ENCODE assay signal across 17 cellular contexts in genomic region chr17:32498362-32498761, GRCh38. TPM values are rescaled to one million over a fixed set of nuclear protein-coding genes. Genes with fewer than 3 reads are reported as not detected.
DNase-seq lines count a peak whose midpoint lies in the region; ATAC-seq, FAIRE-seq and TF ChIP-seq lines count a peak whose summit lies in the region.
"Had no signal": no experiment of that assay in that cellular context is flagged by ENCODE, and none has a peak within 500 bp of the region (broad histone marks: within the 10 kb centered on the region; RNA-seq: fewer than 3 reads in every experiment).

No MANE protein-coding gene starts in this region.

- H3K9me1 ChIP-seq in keratinocyte (ENCODE audit: control insufficient read depth, extremely low read depth, insufficient read depth, low read length), result no peaks in the 10 kb centered on the region

- dilution Hi-C loops in keratinocyte (cut with MboI; ENCODE audit: extremely low pct_ligation_motif_present, low sequenced_read_pairs), result no loop called here

- no peak for FAIRE-seq in keratinocyte (lab: Jason Lieb, UNC)
- FAIRE-seq: RCC 7860 had no signal

- H3K79me2 ChIP-seq in keratinocyte (ENCODE audit: control insufficient read depth, insufficient read depth, low read length), result no peaks in the 10 kb centered on the region

- H3K27ac ChIP-seq in keratinocyte (ENCODE audit: control insufficient read depth, insufficient read depth, low read length), result peak overlapping the region; percentile 89
- H3K27ac ChIP-seq: colonic mucosa, GM23248, neutrophil had no signal

- no peak overlapping the region for H3K9ac ChIP-seq in keratinocyte (ENCODE audit: control insufficient read depth, extremely low read depth, insufficient read depth, low read length)
- H3K9ac ChIP-seq: GM23248 had no signal

- DNase-seq in DMS79 treated with DMSO at 0.1 percent for 48 hours (lab: John Stamatoyannopoulos, UW), result peak; percentile 89
- DNase-seq in NCI-H526 (lab: John Stamatoyannopoulos, UW), result peak; percentile 48 to 73
- no peak for DNase-seq in keratinocyte (ENCODE audit: low read depth, low spot score)
- no peak for DNase-seq in COR-L47 (lab: John Stamatoyannopoulos, UW)
- no peak for DNase-seq in lower leg skin (ENCODE audit: low spot score in 2 of 2)
- DNase-seq: activated CD8-positive, alpha-beta memory T cell treated with anti-CD3 and anti-CD28 coated beads, Interleukin-2, amount 10 ng/mL, durations not matched to agents 7 days and 5 days; activated gamma-delta T cell; BE2C; colonic mucosa; GM23248; NCI-H82; T-cell had no signal

- H4K20me1 ChIP-seq in keratinocyte (ENCODE audit: control insufficient read depth, extremely low read depth, insufficient read depth, low read length), result no peaks in the 10 kb centered on the region

- no peak for TF ChIP-seq RAD21 in Ishikawa (IDR thresholded peaks at IDR 0.05; ENCODE audit: low read depth)

- WGBS in lower leg skin, 2 donors, result 70 to 74% methylated on average over 11 of the region's 11 CpGs

- ATAC-seq in HG02885 (IDR thresholded peaks at IDR 0.05; ENCODE audit: poor library complexity, unreplicated experiment) (no peak), HG02870 (IDR thresholded peaks at IDR 0.05; ENCODE audit: unreplicated experiment) (no peak)
- ATAC-seq: activated CD8-positive, alpha-beta memory T cell treated with anti-CD3 and anti-CD28 coated beads, Interleukin-2, amount 10 ng/mL, durations not matched to agents 7 days and 5 days; T-cell had no signal

- H3K9me3 ChIP-seq in keratinocyte (ENCODE audit: control insufficient read depth, low read depth, low read length), result no peaks in the 10 kb centered on the region
- H3K9me3 ChIP-seq: BE2C, colonic mucosa, neutrophil had no signal

- TF ChIP-seq CTCF in keratinocyte (optimal IDR thresholded peaks at IDR 0.05 in 1 of 3, IDR thresholded peaks at IDR 0.05 in 1 of 3, conservative IDR thresholded peaks at IDR 0.05 in 1 of 3; ENCODE audit: extremely low read depth in 1 of 3, insufficient read depth in 2 of 3, low read length in 3 of 3) (no peak), lower leg skin (IDR thresholded peaks at IDR 0.05) (no peak)

- H3K36me3 ChIP-seq in keratinocyte (ENCODE audit: control insufficient read depth in 2 of 2, extremely low read depth in 1 of 2, insufficient read depth in 2 of 2, low read length in 2 of 2), result no peaks in the 10 kb centered on the region
- H3K36me3 ChIP-seq: BE2C, colonic mucosa, neutrophil had no signal

- H3K27me3 ChIP-seq in keratinocyte (ENCODE audit: control insufficient read depth, extremely low read depth, insufficient read depth, low read length), result no peaks in the 10 kb centered on the region
- H3K27me3 ChIP-seq: BE2C, colonic mucosa, neutrophil had no signal

- no peak for TF ChIP-seq EP300 in Ishikawa (IDR thresholded peaks at IDR 0.05; ENCODE audit: borderline replicate concordance)

- H3K4me1 ChIP-seq in keratinocyte (ENCODE audit: control insufficient read depth, extremely low read depth, insufficient read depth, low read length), result peaks cover 33% of the 10 kb centered on the region
- H3K4me1 ChIP-seq: BE2C, colonic mucosa had no signal

- no peak overlapping the region for H3K4me3 ChIP-seq in keratinocyte (ENCODE audit: control insufficient read depth in 2 of 3, extremely low read depth in 1 of 3, insufficient read depth in 2 of 3, low read depth in 1 of 3, low read length in 3 of 3)
- H3K4me3 ChIP-seq in lower leg skin (ENCODE audit: low read depth, poor library complexity, severe bottlenecking), result no peak overlapping the region
- H3K4me3 ChIP-seq: colonic mucosa, GM23248 had no signal

- no peak for TF ChIP-seq POLR2A in lower leg skin (IDR thresholded peaks at IDR 0.05)

- H2AFZ ChIP-seq in keratinocyte (ENCODE audit: control insufficient read depth, low read length), result no peak overlapping the region
- H2AFZ ChIP-seq: GM23248 had no signal

- H3K4me2 ChIP-seq in keratinocyte (ENCODE audit: control insufficient read depth, extremely low read depth, insufficient read depth, low read depth, low read length), result no peak overlapping the region

- intact Hi-C loops in lower leg skin (cut with DNase I; ENCODE audit: low total_unique reads), result no loop called here

TF ChIP-seq in Ishikawa, 13 proteins besides CTCF, POLR2A, EP300 and RAD21:
- TF ChIP-seq NFIC (IDR thresholded peaks at IDR 0.05) (0 out of 2 replicates have a peak, but pooled peaks have one; percentile 10), TAF1 (IDR thresholded peaks at IDR 0.05; ENCODE audit: low read depth) (no peak), YY1 (IDR thresholded peaks at IDR 0.05; ENCODE audit: low read depth) (no peak), ZBTB7A (IDR thresholded peaks at IDR 0.05; ENCODE audit: low read depth) (no peak), TCF12 (IDR thresholded peaks at IDR 0.05; ENCODE audit: low read depth) (peak; percentile 55; the same call in 1 of the 2 replicates), MAX (IDR thresholded peaks at IDR 0.05) (peak; percentile 95), USF1 (IDR thresholded peaks at IDR 0.05) (0 out of 2 replicates have a peak, but pooled peaks have one; percentile 36), REST (IDR thresholded peaks at IDR 0.05; ENCODE audit: low read depth) (no peak), FOXM1 (IDR thresholded peaks at IDR 0.05; ENCODE audit: borderline replicate concordance, low read depth) (no peak), CEBPB (IDR thresholded peaks at IDR 0.05) (no peak), CREB1 (IDR thresholded peaks at IDR 0.05; ENCODE audit: low read depth) (no peak), EGR1 (IDR thresholded peaks at IDR 0.05) (no peak), TEAD4 (IDR thresholded peaks at IDR 0.05) (peak; percentile 49; the same call in 1 of the 2 replicates)

RNA-seq across cellular contexts. Expression of gene CDK5R1, which starts 11.6 kb away (rescaled TPM):
- polyA plus RNA-seq in keratinocyte, result 2.4 to 4.9 TPM (median 2.9 TPM) in 3 replicates
- polyA plus RNA-seq in keratinocyte (2011; ENCODE audit: low read depth), result 2.4 TPM
- polyA plus RNA-seq in keratinocyte (2011; cell fraction: cytosol; rRNA removed), result 1.9 and 2.3 TPM in 2 replicates
- polyA plus RNA-seq in keratinocyte (2011; cell fraction: nucleus; rRNA removed), result 6.7 and 7.0 TPM in 2 replicates
- polyA plus RNA-seq in keratinocyte (2012; ENCODE audit: low replicate concordance), result 5.8 and 5.9 TPM in 2 replicates
- polyA minus RNA-seq in keratinocyte, result 3.9 to 6.2 TPM (median 4.1 TPM) in 3 replicates
- 8.1 TPM for polyA minus RNA-seq in keratinocyte (2011; cell fraction: cytosol; rRNA and poly(A)+ RNA removed)
- polyA minus RNA-seq in keratinocyte (2011; cell fraction: nucleus; rRNA and poly(A)+ RNA removed), result 5.1 and 8.2 TPM in 2 replicates
- 1 to 10 TPM; 3.3 to 5.8 (median 5.0) TPM for total RNA-seq in lower leg skin

RNA-seq across cellular contexts. Expression of gene PSMD11, which starts 54.1 kb away (rescaled TPM):
- 85.5 to 121 TPM (median 103 TPM) in 3 replicates for polyA plus RNA-seq in keratinocyte
- 123 TPM for polyA plus RNA-seq in keratinocyte (2011; ENCODE audit: low read depth)
- polyA plus RNA-seq in keratinocyte (2011; cell fraction: cytosol; rRNA removed), result 65.1 and 85.6 TPM in 2 replicates
- polyA plus RNA-seq in keratinocyte (2011; cell fraction: nucleus; rRNA removed), result 72.5 and 77.3 TPM in 2 replicates
- 88.6 and 123 TPM in 2 replicates for polyA plus RNA-seq in keratinocyte (2012; ENCODE audit: low replicate concordance)
- polyA minus RNA-seq in keratinocyte, result 94.2 to 160 TPM (median 129 TPM) in 3 replicates
- polyA minus RNA-seq in keratinocyte (2011; cell fraction: cytosol; rRNA and poly(A)+ RNA removed), result 88.8 TPM
- 40.2 and 74.0 TPM in 2 replicates for polyA minus RNA-seq in keratinocyte (2011; cell fraction: nucleus; rRNA and poly(A)+ RNA removed)
- total RNA-seq in lower leg skin, result 10 to 100 TPM; 44.2 to 77.0 (median 54.2) TPM

Comparison
In these comparisons a context has a peak if more than half of its experiments do, and no peak if none do; other contexts are left out.
1. DNase-seq: peak in DMS79 treated with DMSO at 0.1 percent for 48 hours (single experiment) and NCI-H526 (2 of 2); none in keratinocyte (single experiment), COR-L47 (single experiment) and lower leg skin (0 of 2).